ENCODE assay signal across 24 cellular contexts in the genomic region with DNA sequence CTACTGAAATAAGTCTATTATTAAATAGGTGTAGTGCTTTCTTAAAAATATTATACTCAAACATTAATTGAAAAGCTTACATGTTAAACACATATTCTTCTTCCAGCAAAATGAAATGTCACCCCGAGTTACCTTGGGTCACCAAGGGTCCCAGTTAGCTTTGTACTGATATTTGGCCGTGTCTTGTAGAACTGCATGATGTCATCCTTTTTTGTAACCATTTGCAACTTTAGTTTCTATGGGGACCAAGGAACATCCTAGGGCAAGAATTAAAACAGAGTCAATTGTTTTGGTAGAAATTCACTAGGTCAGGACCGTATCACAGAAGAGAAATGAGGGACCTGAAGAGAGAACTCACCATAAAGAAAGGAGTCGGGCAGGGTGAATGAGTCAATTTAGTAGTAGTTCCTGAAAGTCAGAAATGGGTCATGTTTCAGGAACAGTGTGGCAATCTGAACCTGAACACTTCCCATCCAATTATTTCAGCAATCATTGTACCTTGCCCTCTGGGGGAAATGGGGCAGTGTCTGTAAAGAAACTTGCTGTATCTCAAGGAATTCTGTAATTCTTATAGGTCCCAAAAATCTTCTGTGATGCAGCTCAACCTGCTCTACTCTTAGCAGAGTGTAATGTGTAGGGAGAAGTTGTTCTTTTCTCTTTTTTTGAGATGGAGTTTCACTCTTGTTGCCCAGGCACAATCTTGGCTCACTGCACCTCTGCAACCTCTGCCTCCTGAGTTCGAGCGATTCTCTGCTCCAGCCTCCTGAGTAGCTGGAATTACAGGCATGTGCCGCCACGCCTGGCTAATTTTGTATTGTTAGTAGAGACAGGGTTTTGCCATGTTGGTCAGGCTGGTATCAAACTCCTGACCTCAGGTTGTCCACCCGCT. TPM values are rescaled to one million over a fixed set of nuclear protein-coding genes. Genes with fewer than 3 reads are reported as not detected.
DNase-seq lines count a peak whose midpoint lies in the region; ATAC-seq, FAIRE-seq and TF ChIP-seq lines count a peak whose summit lies in the region.
"Had no signal": no experiment of that assay in that cellular context is flagged by ENCODE, and none has a peak within 500 bp of the region (broad histone marks: within the 10 kb centered on the region; RNA-seq: fewer than 3 reads in every experiment).

No MANE protein-coding gene starts in this region.

- TF ChIP-seq RAD21 in K562 (CRISPR knock-in tag; conservative IDR thresholded peaks at IDR 0.05 in 1 of 2, IDR thresholded peaks at IDR 0.05 in 1 of 2): no peak
- TF ChIP-seq RAD21 in liver (IDR thresholded peaks at IDR 0.05): peak in 1 of 2 donors; percentile 23

- H3K27me3 ChIP-seq in GM23248 (replicated peaks; ENCODE audit: insufficient read depth) (no peaks in the 10 kb centered on the region), K562 (ENCODE audit: control insufficient read depth in 2 of 2, insufficient read depth in 2 of 2, low read length in 2 of 2) (peaks cover under 1 to 4% of the 10 kb centered on the region in 2 experiments; a peak in 2 of 5 replicates), liver (ENCODE audit: control insufficient read depth in 4 of 4, insufficient read depth in 4 of 4, low read length in 3 of 4) (no peaks in the 10 kb centered on the region)
- H3K27me3 ChIP-seq: ascending aorta, MG63 had no signal

- CTCF ChIA-PET in K562 (lab: Yijun Ruan, JAX; ENCODE audit: low intra/inter-chr PET ratio): no interaction called here

- WGBS in GM23248 (ENCODE audit: low coverage in 1 of 2, low lambda C conversion rate in 2 of 2, missing lambda C conversion rate in 2 of 2), 2 experiments: 80 to 81% methylated on average over 9 of the region's 9 CpGs
- WGBS in K562 (ENCODE audit: insufficient coverage, low coverage, missing lambda C conversion rate): 20% methylated on average over 9 of the region's 9 CpGs
- WGBS in liver: 55% methylated on average over 9 of the region's 9 CpGs

- H3K9ac ChIP-seq in GM23248: no peak overlapping the region
- H3K9ac ChIP-seq in K562 (ENCODE audit: insufficient read depth in 1 of 2, low read depth in 2 of 2, low read length in 2 of 2): no peak overlapping the region
- no peak overlapping the region for H3K9ac ChIP-seq in liver (ENCODE audit: low read depth in 1 of 2, low read length in 2 of 2)
- H3K9ac ChIP-seq: BLaER1 treated with 17β-estradiol and CSF1 and Interleukin-3, amounts not matched to agents 10 nM and 100 nM had no signal

- H3K79me2 ChIP-seq in GM23248 (ENCODE audit: insufficient read depth) (no peaks in the 10 kb centered on the region), K562 (ENCODE audit: control insufficient read depth, insufficient read depth, low read length) (no peaks in the 10 kb centered on the region)

- intact Hi-C loops in K562 (cut with micrococcal nuclease): no loop called here

- 0 out of 2 replicates have a peak, but pooled peaks cover 14% of the 10 kb centered on the region for H3K4me1 ChIP-seq in GM23248 (ENCODE audit: insufficient read depth)
- H3K4me1 ChIP-seq in K562 (replicated peaks in 1 of 2; ENCODE audit: control insufficient read depth in 2 of 2, insufficient read depth in 2 of 2, low read length in 2 of 2): no peaks in the 10 kb centered on the region
- H3K4me1 ChIP-seq in liver (ENCODE audit: control insufficient read depth in 4 of 4, insufficient read depth in 4 of 4, low read length in 3 of 4): peaks cover 9 to 13% (median 11%) of the 10 kb centered on the region in 4 donors
- H3K4me1 ChIP-seq: ascending aorta had no signal

- H2AFZ ChIP-seq in GM23248 (no peak overlapping the region), K562 (ENCODE audit: low read depth, low read length) (no peak overlapping the region)

- H3K4me2 ChIP-seq in GM23248 (ENCODE audit: unreplicated experiment): no peak overlapping the region
- H3K4me2 ChIP-seq in K562 (ENCODE audit: insufficient read depth, low read length): no peak overlapping the region
- H3K4me2 ChIP-seq: BLaER1 treated with 17β-estradiol and CSF1 and Interleukin-3, amounts not matched to agents 10 nM and 100 nM had no signal

- no peak for TF ChIP-seq EP300 in K562 (IDR thresholded peaks at IDR 0.05; ENCODE audit: low read length)

- H3K9me1 ChIP-seq in K562 (ENCODE audit: control insufficient read depth, insufficient read depth, low read length): no peaks in the 10 kb centered on the region

- no peak overlapping the region for H3K4me3 ChIP-seq in GM23248
- no peak overlapping the region for H3K4me3 ChIP-seq in K562
- H3K4me3 ChIP-seq in liver (ENCODE audit: low read depth in 1 of 3, low read length in 3 of 3): no peak overlapping the region
- H3K4me3 ChIP-seq: ascending aorta; BLaER1 treated with 17β-estradiol and CSF1 and Interleukin-3, amounts not matched to agents 10 nM and 100 nM; MG63; psoas muscle had no signal

- no peak for TF ChIP-seq CTCF in K562 (IDR thresholded peaks at IDR 0.05 in 2 of 3, conservative IDR thresholded peaks at IDR 0.05 in 1 of 3; ENCODE audit: insufficient read depth in 2 of 3, low read depth in 1 of 3, low read length in 3 of 3)
- no peak for TF ChIP-seq CTCF in liver (IDR thresholded peaks at IDR 0.05; ENCODE audit: low read depth, low read length, missing input control)

- H3K27ac ChIP-seq in GM23248: no peak overlapping the region
- H3K27ac ChIP-seq in K562 (ENCODE audit: extremely low read depth, low read depth, low read length): no peak overlapping the region
- peak overlapping the region; percentile 31 to 70 for H3K27ac ChIP-seq in liver (ENCODE audit: low read depth in 1 of 2, low read length in 2 of 2)
- H3K27ac ChIP-seq: ascending aorta; BLaER1 treated with 17β-estradiol and CSF1 and Interleukin-3, amounts not matched to agents 10 nM and 100 nM; HL-60; psoas muscle; VCaP had no signal

- H3F3A ChIP-seq in GM23248 (ENCODE audit: insufficient read depth): 0 out of 2 replicates have a peak, but pooled peaks cover 5% of the 10 kb centered on the region

- no TSS peak for BruUV-seq in K562 (replicated peaks; lab: Mats Ljungman, UMichigan)

- peak; percentile 29 for FAIRE-seq in K562 (lab: Jason Lieb, UNC)
- FAIRE-seq: GM12891 had no signal

- H4K20me1 ChIP-seq in GM23248 (ENCODE audit: insufficient read depth): no peaks in the 10 kb centered on the region
- H4K20me1 ChIP-seq in K562 (replicated peaks; ENCODE audit: control insufficient read depth, insufficient read depth, low read length): no peaks in the 10 kb centered on the region
- H4K20me1 ChIP-seq: BLaER1 treated with 17β-estradiol and CSF1 and Interleukin-3, amounts not matched to agents 10 nM and 100 nM had no signal

- H3K9me3 ChIP-seq in GM23248 (ENCODE audit: low read depth) (no peaks in the 10 kb centered on the region), K562 (replicated peaks; ENCODE audit: control insufficient read depth, insufficient read depth, low read depth, low read length) (no peaks in the 10 kb centered on the region), liver (ENCODE audit: control insufficient read depth in 4 of 4, low read length in 3 of 4) (no peaks in the 10 kb centered on the region)
- H3K9me3 ChIP-seq: ascending aorta; BLaER1 treated with 17β-estradiol and CSF1 and Interleukin-3, amounts not matched to agents 10 nM and 100 nM; MG63; psoas muscle had no signal

- H3K36me3 ChIP-seq in GM23248 (ENCODE audit: low read depth): no peaks in the 10 kb centered on the region
- no peaks in the 10 kb centered on the region for H3K36me3 ChIP-seq in K562 (ENCODE audit: control insufficient read depth, insufficient read depth, low read length)
- H3K36me3 ChIP-seq in liver (ENCODE audit: control insufficient read depth in 4 of 4, insufficient read depth in 3 of 4, low read depth in 1 of 4, low read length in 3 of 4): no peaks in the 10 kb centered on the region
- H3K36me3 ChIP-seq: ascending aorta; BLaER1 treated with 17β-estradiol and CSF1 and Interleukin-3, amounts not matched to agents 10 nM and 100 nM; MG63 had no signal

- no peak for TF ChIP-seq POLR2A in K562 (conservative IDR thresholded peaks at IDR 0.05)

- in situ Hi-C loops in GM23248 (cut with MboI): no loop called here
- in situ Hi-C loops in K562 (cut with MboI): no loop called here
- in situ Hi-C loops in G401 (cut with HindIII; ENCODE audit: low sequenced_read_pairs): no loop called here

- H3K9me2 ChIP-seq in GM23248 (ENCODE audit: insufficient read depth): no peaks in the 10 kb centered on the region

- ATAC-seq in K562: no peak; the same call in 2 of the 3 replicates
- no peak for ATAC-seq in HG02798 (IDR thresholded peaks at IDR 0.05; ENCODE audit: poor library complexity, unreplicated experiment)
- ATAC-seq: activated CD8-positive, alpha-beta memory T cell treated with anti-CD3 and anti-CD28 coated beads, Interleukin-2, amount 10 ng/mL, durations not matched to agents 7 days and 5 days; left colon had no signal

- peak; percentile 14 for DNase-seq in GM23248
- DNase-seq in M059J (ENCODE audit: low read depth): peak; percentile 25
- DNase-seq in K562 (ENCODE audit: extremely low read depth in 1 of 4, low spot score in 3 of 4): no peak
- no peak for DNase-seq in NCI-H345 treated with DMSO at 0.1 percent for 48 hours (lab: John Stamatoyannopoulos, UW; ENCODE audit: unreplicated experiment)
- DNase-seq in G401 (ENCODE audit: low spot score): no peak
- DNase-seq: activated CD4-positive, alpha-beta T cell treated with anti-CD3 and anti-CD28 coated beads, Interleukin-2, amount 10 ng/mL, durations not matched to agents 7 days and 5 days; activated CD8-positive, alpha-beta memory T cell treated with anti-CD3 and anti-CD28 coated beads, Interleukin-2, amount 10 ng/mL, durations not matched to agents 7 days and 5 days; central memory CD4-positive, alpha-beta T cell; HCEC 1CT; left colon; MG63; NCI-H1417 treated with DMSO at 0.1 percent for 48 hours; NCI-H446 treated with DMSO at 0.1 percent for 48 hours; psoas muscle; small intestine; stimulated activated CD4-positive, alpha-beta T cell treated with anti-CD3 and anti-CD28 coated beads, Interleukin-2, amount 100 ng/mL, for 24 hours; T-helper 2 cell had no signal

- POLR2A ChIA-PET in K562 (lab: Yijun Ruan, JAX): no interaction called here

RNA-seq across cellular contexts. Expression of gene AKAP7, which starts 5.4 kb away (rescaled TPM):
- total RNA-seq in GM23248 (2014; rRNA removed; shearing (Covaris generic)): 8.2 and 11.5 TPM in 2 replicates
- polyA plus RNA-seq in GM23248 (2016; fragmentation: Nextera tagmentation; extraction: Ambion mirVana) (3.2 and 3.4 TPM in 2 replicates), K562 (2011; rRNA removed) (0.57 and 1.2 TPM in 2 replicates), K562 (2014; fragmentation: Illumina TruSeq; extraction: Trizol) (1.7 and 2.6 TPM in 2 replicates), K562 (2014; fragmentation: Nextera tagmentation; extraction: Ambion mirVana) (1 to 10 TPM; 1.2 to 1.4 TPM), K562 (2014; rRNA removed) (1.3 and 1.7 TPM in 2 replicates), liver (10 to 100 TPM in 1 of 2 donors, 1 to 10 TPM in 1; 7.9 to 10.7 TPM)
- total RNA-seq in M059J (2014; rRNA removed; shearing (Covaris generic)): 6.8 and 8.6 TPM in 2 replicates
- total RNA-seq in K562 (2011; cell fraction: chromatin; rRNA removed; ENCODE audit: low replicate concordance): 0.53 and 2.4 TPM in 2 replicates
- 0.33 and 1.1 TPM in 2 replicates for total RNA-seq in K562 (2011; cell fraction: nucleolus; rRNA removed)
- total RNA-seq in K562 (2011; cell fraction: nucleoplasm; rRNA removed): 1.4 and 2.0 TPM in 2 replicates
- total RNA-seq in K562 (2014; rRNA removed) (0.82 and 1.6 TPM in 2 replicates), K562 (2014; rRNA removed; fragmentation: Illumina TruSeq; extraction: Trizol) (2.0 and 2.5 TPM in 2 replicates), K562 (2015; rRNA removed; fragmentation: Illumina TruSeq; extraction: Trizol) (1.6 and 1.9 TPM in 2 replicates), K562 (2021) (1.2 and 1.6 TPM in 2 replicates), liver (10 to 100 TPM; 24.7 to 25.4 TPM)
- 0.07 and 0.16 TPM in 2 replicates for polyA plus RNA-seq in K562 (2011; cell fraction: cytosol; rRNA removed)
- 0.20 and 0.28 TPM in 2 replicates for polyA plus RNA-seq in K562 (2011; cell fraction: nucleus; rRNA removed)
- 1.4 and 2.6 TPM in 2 replicates for polyA plus RNA-seq in K562 (2012)
- 0.46 and 1.2 TPM in 2 replicates for polyA minus RNA-seq in K562 (2011; rRNA and poly(A)+ RNA removed)
- 0.64 TPM in 1 of 2 replicates, not detected in the other for polyA minus RNA-seq in K562 (2011; cell fraction: cytosol; rRNA and poly(A)+ RNA removed)
- 0.13 and 0.78 TPM in 2 replicates for polyA minus RNA-seq in K562 (2011; cell fraction: nucleus; rRNA and poly(A)+ RNA removed)
- total RNA-seq in G401 (2014; rRNA removed; shearing (Covaris generic)): 1.5 and 1.8 TPM in 2 replicates

Comparison
In these comparisons a context has a peak if more than half of its experiments do, and no peak if none do; other contexts are left out.
1. DNase-seq: peak in GM23248 (single experiment) and M059J (single experiment); none in K562 (0 of 4), NCI-H345 treated with DMSO at 0.1 percent for 48 hours (single experiment) and G401 (single experiment).
2. H3K27ac ChIP-seq: peak in liver (2 of 2); none in GM23248 (single experiment) and K562 (single experiment).